22 cellular contexts compared by ENCODE assay signal in genomic region chr1:110225756-110226404, GRCh38.
"Had no signal": no experiment of that assay in that cellular context is flagged by ENCODE, and none has a peak within 500 bp of the region (broad histone marks: within the 10 kb centered on the region; RNA-seq: fewer than 3 reads in every experiment).

No MANE protein-coding gene starts in this region.

- H3K27me3 ChIP-seq: dorsolateral prefrontal cortex, esophagus muscularis mucosa, foreskin keratinocyte, gastroesophageal sphincter, heart left ventricle, hepatocyte, left lung had no signal

- ATAC-seq: foreskin keratinocyte, gastroesophageal sphincter, heart left ventricle, left cardiac atrium, left lung, left ventricle myocardium superior had no signal

- DNase-seq: dermis blood vessel endothelial cell; dorsolateral prefrontal cortex; effector CD4-positive, alpha-beta T cell; effector memory CD4-positive, alpha-beta T cell; foreskin keratinocyte; hypothalamus; immature natural killer cell; islet precursor cell; left cardiac atrium; left lung; left ventricle myocardium superior; lower lobe of right lung; mesenchymal stem cell; mucosa of descending colon had no signal

- H3K9me3 ChIP-seq: esophagus muscularis mucosa, gastroesophageal sphincter, heart left ventricle, left lung, lower lobe of right lung, mucosa of descending colon had no signal

- H3K79me2 ChIP-seq: hepatocyte had no signal

- H3K4me3 ChIP-seq: coronary artery, dorsolateral prefrontal cortex, esophagus muscularis mucosa, gastroesophageal sphincter, heart left ventricle, hepatocyte, left lung, lower lobe of right lung, mucosa of descending colon had no signal

- H3K4me2 ChIP-seq: hepatocyte had no signal

- H2AFZ ChIP-seq: hepatocyte had no signal

- FAIRE-seq: colon, endothelial cell of umbilical vein, frontal cortex had no signal

- H3K27ac ChIP-seq: coronary artery, dorsolateral prefrontal cortex, esophagus muscularis mucosa, foreskin keratinocyte, gastroesophageal sphincter, heart left ventricle, hepatocyte, left lung, lower lobe of right lung had no signal

- H3K4me1 ChIP-seq: esophagus muscularis mucosa, gastroesophageal sphincter, heart left ventricle, left lung, lower lobe of right lung had no signal
